Comparison of ENCODE assay signal across 23 cellular contexts in genomic region chr10:49118450-49118849, GRCh38. TPM values are rescaled to one million over a fixed set of nuclear protein-coding genes. Genes with fewer than 3 reads are reported as not detected.
A peak's percentile ranks its signal among the peaks of the same experiment; 100 is the strongest.
DNase-seq lines count a peak whose midpoint lies in the region; ATAC-seq, FAIRE-seq and TF ChIP-seq lines count a peak whose summit lies in the region.
"Had no signal": no experiment of that assay in that cellular context is flagged by ENCODE, and none has a peak within 500 bp of the region (broad histone marks: within the 10 kb centered on the region; RNA-seq: fewer than 3 reads in every experiment).

No MANE protein-coding gene starts in this region.

- peak overlapping the region in 2 of 3 experiments; percentile 24 to 51 for H3K27ac Mint-ChIP-seq in nephron
- H3K27ac Mint-ChIP-seq: CD4-positive, CD25-positive, alpha-beta regulatory T cell had no signal

- ATAC-seq in K562 = no peak
- no peak for ATAC-seq in esophagus mucosa

- H3K27me3 ChIP-seq in K562 (ENCODE audit: control insufficient read depth in 2 of 2, insufficient read depth in 2 of 2, low read length in 2 of 2) = no peaks in the 10 kb centered on the region
- H3K27me3 ChIP-seq in vagina = no peaks in the 10 kb centered on the region
- H3K27me3 ChIP-seq: Peyer's patch had no signal

- TF ChIP-seq CTCF in OCI-LY7 (conservative IDR thresholded peaks at IDR 0.05; ENCODE audit: low read length) = no peak
- no peak for TF ChIP-seq CTCF in K562 (IDR thresholded peaks at IDR 0.05 in 2 of 3, conservative IDR thresholded peaks at IDR 0.05 in 1 of 3; ENCODE audit: insufficient read depth in 2 of 3, low read depth in 1 of 3, low read length in 3 of 3)
- no peak for TF ChIP-seq CTCF in nephron (IDR thresholded peaks at IDR 0.05; ENCODE audit: unreplicated experiment in 3 of 3)
- TF ChIP-seq CTCF in vagina (IDR thresholded peaks at IDR 0.05) = no peak

- H3K79me2 ChIP-seq in OCI-LY7 (ENCODE audit: insufficient read depth, low read depth, low read length) (no peaks in the 10 kb centered on the region), K562 (ENCODE audit: control insufficient read depth, insufficient read depth, low read length) (peaks cover 6% of the 10 kb centered on the region; the same call in 2 of the 3 replicates)

- 16% methylated on average over 4 of the region's 4 CpGs for WGBS in K562 (ENCODE audit: insufficient coverage, low coverage, missing lambda C conversion rate)

- H3K27ac ChIP-seq in OCI-LY7 (ENCODE audit: low read depth, low read length, poor library complexity, severe bottlenecking) (no peak overlapping the region), K562 (ENCODE audit: extremely low read depth, low read depth, low read length) (no peak overlapping the region), vagina (no peak overlapping the region)
- H3K27ac ChIP-seq: GM23248, KMS-11, Peyer's patch, SJSA1 had no signal

- intact Hi-C loops in OCI-LY7 (cut with micrococcal nuclease; ENCODE audit: unreplicated experiment) (no loop called here), K562 (cut with micrococcal nuclease) (loop anchor here (2.0 to 5.0 kb wide), 2 partner anchors 42 to 136 kb away; no protein-coding TSS in a partner anchor), vagina (cut with DNase I) (no loop called here)

- FAIRE-seq in K562 (lab: Jason Lieb, UNC) = no peak
- FAIRE-seq: HTR-8/SVneo had no signal

- peaks cover 46% of the 10 kb centered on the region for H3K4me1 Mint-ChIP-seq in nephron

- H3K4me3 ChIP-seq in OCI-LY7 (ENCODE audit: low read depth, low read length, poor library complexity, severe bottlenecking) (no peak overlapping the region), K562 (no peak overlapping the region), vagina (no peak overlapping the region)
- H3K4me3 ChIP-seq: GM23248, HAP-1, Peyer's patch, SJSA1 had no signal

- H3K9me3 ChIP-seq in OCI-LY7 (ENCODE audit: low read length) (no peaks in the 10 kb centered on the region), K562 (replicated peaks; ENCODE audit: control insufficient read depth, insufficient read depth, low read depth, low read length) (no peaks in the 10 kb centered on the region), vagina (no peaks in the 10 kb centered on the region)
- H3K9me3 ChIP-seq: HAP-1, Peyer's patch, SJSA1 had no signal

- peaks cover 16% of the 10 kb centered on the region for H3K4me1 ChIP-seq in OCI-LY7 (ENCODE audit: insufficient read depth, low read length, poor library complexity, severe bottlenecking)
- peaks cover 10 to 12% of the 10 kb centered on the region in 2 experiments; a peak in 4 of 5 replicates for H3K4me1 ChIP-seq in K562 (replicated peaks in 1 of 2; ENCODE audit: control insufficient read depth in 2 of 2, insufficient read depth in 2 of 2, low read length in 2 of 2)
- peaks cover 17% of the 10 kb centered on the region for H3K4me1 ChIP-seq in vagina
- H3K4me1 ChIP-seq: HAP-1, Peyer's patch had no signal

- BruUV-seq in OCI-LY7 (replicated peaks; lab: Mats Ljungman, UMichigan) (no TSS peak), K562 (replicated peaks; lab: Mats Ljungman, UMichigan) (no TSS peak)

- H3K9me2 ChIP-seq in OCI-LY7 (ENCODE audit: insufficient read depth, low read length) = no peaks in the 10 kb centered on the region

- no peak overlapping the region for H3K4me3 Mint-ChIP-seq in nephron
- H3K4me3 Mint-ChIP-seq: CD4-positive, CD25-positive, alpha-beta regulatory T cell had no signal

- TF ChIP-seq EP300 in K562 (IDR thresholded peaks at IDR 0.05; ENCODE audit: low read length) = no peak

- TF ChIP-seq POLR2A in K562 (conservative IDR thresholded peaks at IDR 0.05) (no peak), vagina (IDR thresholded peaks at IDR 0.05) (no peak)

- in situ Hi-C loops in K562 (cut with MboI) = no loop called here

- H2AFZ ChIP-seq in OCI-LY7 (ENCODE audit: low read length) (peak overlapping the region; percentile 34; the same call in 1 of the 2 replicates), K562 (ENCODE audit: low read depth, low read length) (no peak overlapping the region)
- H2AFZ ChIP-seq: GM23248 had no signal

- H3K36me3 ChIP-seq in OCI-LY7 (ENCODE audit: insufficient read depth, low read length) = no peaks in the 10 kb centered on the region
- H3K36me3 ChIP-seq in K562 (ENCODE audit: control insufficient read depth, insufficient read depth, low read length) = no peaks in the 10 kb centered on the region
- H3K36me3 ChIP-seq in vagina = no peaks in the 10 kb centered on the region
- H3K36me3 ChIP-seq: HAP-1, Peyer's patch had no signal

- H3K27me3 Mint-ChIP-seq in nephron (ENCODE audit: low read depth) = peaks cover 7% of the 10 kb centered on the region

- H3K9me1 ChIP-seq in K562 (ENCODE audit: control insufficient read depth, insufficient read depth, low read length) = no peaks in the 10 kb centered on the region

- H3K4me2 ChIP-seq in OCI-LY7 (ENCODE audit: low read length) = no peak overlapping the region
- no peak overlapping the region for H3K4me2 ChIP-seq in K562 (ENCODE audit: insufficient read depth, low read length)
- H3K4me2 ChIP-seq: KMS-11 had no signal

- H4K20me1 ChIP-seq in OCI-LY7 (ENCODE audit: insufficient read depth, low read length) = no peaks in the 10 kb centered on the region
- no peaks in the 10 kb centered on the region for H4K20me1 ChIP-seq in K562 (replicated peaks; ENCODE audit: control insufficient read depth, insufficient read depth, low read length)

- no peaks in the 10 kb centered on the region for H3K36me3 Mint-ChIP-seq in nephron (ENCODE audit: low read depth)
- H3K36me3 Mint-ChIP-seq: CD4-positive, CD25-positive, alpha-beta regulatory T cell had no signal

- no peak for TF ChIP-seq RAD21 in K562 (CRISPR knock-in tag; conservative IDR thresholded peaks at IDR 0.05 in 1 of 2, IDR thresholded peaks at IDR 0.05 in 1 of 2)

- DNase-seq in OCI-LY7 (ENCODE audit: low spot score) (no peak), K562 (ENCODE audit: extremely low read depth in 1 of 4, low spot score in 3 of 4) (no peak), vagina (ENCODE audit: extremely low spot score in 2 of 2) (peak; percentile 14 to 25), NCI-H526 treated with DMSO at 0.1 percent for 48 hours (lab: John Stamatoyannopoulos, UW) (no peak), amniotic stem cell (lab: John Stamatoyannopoulos, UW) (no peak)
- DNase-seq: CD4-positive, CD25-positive, alpha-beta regulatory T cell; DMS 273 treated with DMSO at 0.1 percent for 48 hours; DMS79 treated with DMSO at 0.1 percent for 48 hours; GM23248; NCI-H1092 treated with DMSO at 0.1 percent for 48 hours; NCI-H1436 treated with DMSO at 0.1 percent for 48 hours; NCI-H1930; NCI-H226; NCI-H524; NCI-H82; Peyer's patch had no signal

- POLR2A ChIA-PET in OCI-LY7 (lab: Charles Lee) (interaction anchor here (0.6 to 1.5 kb wide), 3 partner anchors 12 to 119 kb away, joined by 3 to 4 read pairs (median 3); no protein-coding TSS in a partner anchor), K562 (lab: Yijun Ruan, JAX) (interaction anchor here (0.7 to 1.2 kb wide), 8 partner anchors 9 to 289 kb away, joined by 3 to 6 read pairs (median 4); no protein-coding TSS in a partner anchor)

- CTCF ChIA-PET in OCI-LY7 (lab: Charles Lee; ENCODE audit: unreplicated experiment) (no interaction called here), K562 (lab: Yijun Ruan, JAX; ENCODE audit: low intra/inter-chr PET ratio) (no interaction called here)

- peaks cover 4% of the 10 kb centered on the region for H3K9me3 Mint-ChIP-seq in nephron

- no peak overlapping the region; a peak in 1 of 4 replicates for H3K9ac ChIP-seq in K562 (ENCODE audit: insufficient read depth in 1 of 2, low read depth in 2 of 2, low read length in 2 of 2)
- H3K9ac ChIP-seq: GM23248, KMS-11 had no signal

RNA-seq across cellular contexts. Expression of gene VSTM4, which starts 3.1 kb away (rescaled TPM):
- total RNA-seq in OCI-LY7 (2014; rRNA removed; shearing (Covaris generic)) = not detected in 2 replicates
- total RNA-seq in OCI-LY7 (2022) (not detected in 2 replicates), K562 (2014; rRNA removed) (2.3 and 3.2 TPM in 2 replicates), K562 (2014; rRNA removed; fragmentation: Illumina TruSeq; extraction: Trizol) (2.9 and 3.5 TPM in 2 replicates), K562 (2015; rRNA removed; fragmentation: Illumina TruSeq; extraction: Trizol) (1.4 and 1.5 TPM in 2 replicates), K562 (2021) (3.9 and 4.5 TPM in 2 replicates), vagina (14.0 TPM), esophagus mucosa (0.68 TPM)
- total RNA-seq in K562 (2011; cell fraction: chromatin; rRNA removed; ENCODE audit: low replicate concordance) = 28.0 and 44.8 TPM in 2 replicates
- total RNA-seq in K562 (2011; cell fraction: nucleolus; rRNA removed) = 25.3 and 25.7 TPM in 2 replicates
- total RNA-seq in K562 (2011; cell fraction: nucleoplasm; rRNA removed) = 38.3 and 60.8 TPM in 2 replicates
- polyA plus RNA-seq in K562 (2011; rRNA removed) (7.3 and 7.9 TPM in 2 replicates), K562 (2014; fragmentation: Illumina TruSeq; extraction: Trizol) (4.1 and 5.0 TPM in 2 replicates), K562 (2014; fragmentation: Nextera tagmentation; extraction: Ambion mirVana) (1 to 10 TPM; 1.0 to 1.1 TPM), K562 (2014; rRNA removed) (3.0 TPM in 2 replicates)
- polyA plus RNA-seq in K562 (2011; cell fraction: cytosol; rRNA removed) = 3.7 and 5.1 TPM in 2 replicates
- polyA plus RNA-seq in K562 (2011; cell fraction: nucleus; rRNA removed) = 7.6 and 10.0 TPM in 2 replicates
- 3.2 and 4.6 TPM in 2 replicates for polyA plus RNA-seq in K562 (2012)
- polyA minus RNA-seq in K562 (2011; rRNA and poly(A)+ RNA removed) = 11.4 and 12.1 TPM in 2 replicates
- polyA minus RNA-seq in K562 (2011; cell fraction: cytosol; rRNA and poly(A)+ RNA removed) = 4.6 and 6.7 TPM in 2 replicates
- polyA minus RNA-seq in K562 (2011; cell fraction: nucleus; rRNA and poly(A)+ RNA removed) = 15.8 and 17.0 TPM in 2 replicates
- total RNA-seq: CD4-positive, CD25-positive, alpha-beta regulatory T cell had no signal

RNA-seq across cellular contexts. Expression of gene FAM170B, which starts 15.4 kb away (rescaled TPM):
- total RNA-seq in OCI-LY7 (2014; rRNA removed; shearing (Covaris generic)) = 0.31 and 0.38 TPM in 2 replicates
- total RNA-seq in OCI-LY7 (2022) (0.23 TPM in 1 of 2 replicates, not detected in the other), K562 (2014; rRNA removed) (0.24 TPM in 1 of 2 replicates, not detected in the other), K562 (2014; rRNA removed; fragmentation: Illumina TruSeq; extraction: Trizol) (not detected in 2 replicates), K562 (2015; rRNA removed; fragmentation: Illumina TruSeq; extraction: Trizol) (0.11 TPM in 2 replicates), K562 (2021) (not detected in 2 replicates), vagina (not detected), esophagus mucosa (not detected)
- not detected in 2 replicates for total RNA-seq in K562 (2011; cell fraction: chromatin; rRNA removed; ENCODE audit: low replicate concordance)
- total RNA-seq in K562 (2011; cell fraction: nucleolus; rRNA removed) = 0.53 TPM in 1 of 2 replicates, not detected in the other
- total RNA-seq in K562 (2011; cell fraction: nucleoplasm; rRNA removed) = not detected in 2 replicates
- polyA plus RNA-seq in K562 (2011; rRNA removed) (0.07 TPM in 1 of 2 replicates, not detected in the other), K562 (2014; fragmentation: Illumina TruSeq; extraction: Trizol) (not detected in 2 replicates), K562 (2014; fragmentation: Nextera tagmentation; extraction: Ambion mirVana) (not detected), K562 (2014; rRNA removed) (0.13 and 0.21 TPM in 2 replicates)
- not detected in 2 replicates for polyA plus RNA-seq in K562 (2011; cell fraction: cytosol; rRNA removed)
- 0.11 TPM in 1 of 2 replicates, not detected in the other for polyA plus RNA-seq in K562 (2011; cell fraction: nucleus; rRNA removed)
- 0.15 and 0.17 TPM in 2 replicates for polyA plus RNA-seq in K562 (2012)
- not detected in 2 replicates for polyA minus RNA-seq in K562 (2011; rRNA and poly(A)+ RNA removed)
- not detected in 2 replicates for polyA minus RNA-seq in K562 (2011; cell fraction: cytosol; rRNA and poly(A)+ RNA removed)
- polyA minus RNA-seq in K562 (2011; cell fraction: nucleus; rRNA and poly(A)+ RNA removed) = 0.22 TPM in 1 of 2 replicates, not detected in the other
- total RNA-seq: CD4-positive, CD25-positive, alpha-beta regulatory T cell; GM23248; Peyer's patch; SJSA1 had no signal
- polyA plus RNA-seq: BJ; CD4-positive, CD25-positive, alpha-beta regulatory T cell; GM23248 had no signal

Comparison
In these comparisons a context has a peak if more than half of its experiments do, and no peak if none do; other contexts are left out.
1. DNase-seq: peak in vagina (2 of 2); none in OCI-LY7 (single experiment), K562 (0 of 4), NCI-H526 treated with DMSO at 0.1 percent for 48 hours (single experiment) and amniotic stem cell (single experiment).